In the genomic region with DNA sequence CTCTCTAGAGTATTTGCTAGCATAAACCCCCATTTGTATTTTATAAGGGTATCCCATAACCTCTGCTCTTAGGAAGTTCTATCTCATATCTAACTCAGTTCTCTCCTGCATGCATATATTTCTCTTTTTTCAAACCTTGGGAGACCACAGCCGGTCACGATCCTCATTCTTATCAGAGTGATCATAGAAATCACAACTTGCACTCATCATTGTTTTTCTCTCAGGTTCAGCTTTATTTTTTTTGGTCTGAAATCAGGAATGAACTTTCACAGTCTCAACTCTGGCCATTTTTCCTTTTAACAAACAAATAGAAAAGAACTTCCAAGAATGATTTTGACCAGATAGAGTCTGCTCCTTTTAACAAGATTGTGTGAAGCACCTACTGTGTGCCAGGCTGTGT, we compare ENCODE assay signal across 19 cellular contexts.
DNase-seq lines count a peak whose midpoint lies in the region; ATAC-seq and TF ChIP-seq lines count a peak whose summit lies in the region.
"Had no signal": no experiment of that assay in that cellular context is flagged by ENCODE, and none has a peak within 500 bp of the region (broad histone marks: within the 10 kb centered on the region; RNA-seq: fewer than 3 reads in every experiment).

No MANE protein-coding gene starts in this region.

- H3K27me3 ChIP-seq in right atrium auricular region (no peaks in the 10 kb centered on the region), vagina (no peaks in the 10 kb centered on the region), upper lobe of left lung (no peaks in the 10 kb centered on the region)
- H3K27me3 ChIP-seq: right lobe of liver had no signal

- intact Hi-C loops in left cardiac atrium (cut with DNase I) (loop anchor here (2.0 to 10.0 kb wide), 2 partner anchors 290 kb away; no protein-coding TSS in a partner anchor), vagina (cut with DNase I) (loop anchor here (10.0 kb wide), 1 partner anchor 80 kb away; no protein-coding TSS in a partner anchor)
- intact Hi-C loops in activated naive CD4-positive, alpha-beta T cell treated with anti-CD3 and anti-CD28 coated beads for 36 hours (cut with micrococcal nuclease): loop anchor here (10.0 kb wide), 1 partner anchor 370 kb away; no protein-coding TSS in a partner anchor

- H3K27me3 Mint-ChIP-seq in osteocyte (ENCODE audit: unreplicated experiment): no peaks in the 10 kb centered on the region
- peaks cover 3% of the 10 kb centered on the region for H3K27me3 Mint-ChIP-seq in activated naive CD4-positive, alpha-beta T cell treated with anti-CD3 and anti-CD28 coated beads for 36 hours (ENCODE audit: low read depth)

- H3K4me3 ChIP-seq in right atrium auricular region (no peak overlapping the region), choroid plexus epithelial cell (ENCODE audit: low read depth, low read length) (no peak overlapping the region), vagina (no peak overlapping the region), upper lobe of left lung (no peak overlapping the region)
- H3K4me3 ChIP-seq: GM12878, PC-9, right lobe of liver, SK-N-MC had no signal

- no peak for TF ChIP-seq CTCF in right atrium auricular region (IDR thresholded peaks at IDR 0.05)
- TF ChIP-seq CTCF in choroid plexus epithelial cell (conservative IDR thresholded peaks at IDR 0.05; ENCODE audit: low read depth, low read length): no peak
- no peak for TF ChIP-seq CTCF in osteocyte (IDR thresholded peaks at IDR 0.05)
- no peak for TF ChIP-seq CTCF in vagina (IDR thresholded peaks at IDR 0.05)
- TF ChIP-seq CTCF in upper lobe of left lung (IDR thresholded peaks at IDR 0.05): no peak

- no peak for DNase-seq in right atrium auricular region (ENCODE audit: low spot score)
- DNase-seq in left cardiac atrium: no peak
- DNase-seq in choroid plexus epithelial cell (ENCODE audit: low read depth): peak; percentile 55
- no peak for DNase-seq in osteocyte (ENCODE audit: extremely low spot score, unreplicated experiment)
- DNase-seq in vagina (ENCODE audit: extremely low spot score in 2 of 2): no peak
- DNase-seq in upper lobe of left lung: no peak
- DNase-seq in activated naive CD4-positive, alpha-beta T cell treated with anti-CD3 and anti-CD28 coated beads for 36 hours: no peak
- DNase-seq in stimulated activated CD4-positive, alpha-beta T cell treated with anti-CD3 and anti-CD28 coated beads, Interleukin-4, amount 100 ng/mL, for 1 hour: no peak
- DNase-seq: activated CD4-positive, CD25-positive, alpha-beta regulatory T cell; activated CD8-positive, alpha-beta T cell treated with anti-CD3 and anti-CD28 coated beads, Interleukin-2, amount 10 ng/mL, durations not matched to agents 7 days and 5 days; activated T-cell treated with anti-CD3 and anti-CD28 coated beads, Interleukin-2, amount 50 U/mL, for 4 hours; NCI-H146; PC-9; right lobe of liver; stimulated activated naive CD8-positive, alpha-beta T cell treated with anti-CD3 and anti-CD28 coated beads, Interleukin-15, Interleukin-2, amounts not matched to agents 100 U/mL and 50 U/mL, for 24 hours had no signal

- no peaks in the 10 kb centered on the region for H3K9me3 ChIP-seq in right atrium auricular region
- H3K9me3 ChIP-seq in vagina: no peaks in the 10 kb centered on the region
- no peaks in the 10 kb centered on the region for H3K9me3 ChIP-seq in upper lobe of left lung
- H3K9me3 ChIP-seq: right lobe of liver had no signal

- no peaks in the 10 kb centered on the region for H3K36me3 ChIP-seq in right atrium auricular region
- H3K36me3 ChIP-seq in vagina: no peaks in the 10 kb centered on the region
- no peaks in the 10 kb centered on the region for H3K36me3 ChIP-seq in upper lobe of left lung
- H3K36me3 ChIP-seq: right lobe of liver had no signal

- ATAC-seq in left cardiac atrium (no peak), upper lobe of left lung (ENCODE audit: low FRiP score in 2 of 2) (no peak)
- ATAC-seq: activated T-cell treated with anti-CD3 and anti-CD28 coated beads, Interleukin-2, amount 50 U/mL, for 4 hours had no signal

- H3K27ac Mint-ChIP-seq in osteocyte (ENCODE audit: unreplicated experiment): peak overlapping the region; percentile 63
- no peak overlapping the region for H3K27ac Mint-ChIP-seq in activated naive CD4-positive, alpha-beta T cell treated with anti-CD3 and anti-CD28 coated beads for 36 hours
- H3K27ac Mint-ChIP-seq: activated CD8-positive, alpha-beta T cell treated with anti-CD3 and anti-CD28 coated beads, Interleukin-2, amount 10 ng/mL, durations not matched to agents 7 days and 5 days; activated naive CD8-positive, alpha-beta T cell had no signal

- H3K4me1 ChIP-seq in right atrium auricular region (peaks cover 0 to 33% of the 10 kb centered on the region in 2 donors), vagina (peaks cover 20% of the 10 kb centered on the region), upper lobe of left lung (peaks cover 0 to 16% (median 9%) of the 10 kb centered on the region in 4 donors)

- H3K27ac ChIP-seq in right atrium auricular region (peak overlapping the region; percentile 48 to 62), vagina (peak overlapping the region; percentile 2), upper lobe of left lung (no peak overlapping the region)
- H3K27ac ChIP-seq: C4-2B, PC-9, right lobe of liver, SK-N-MC had no signal

- no peaks in the 10 kb centered on the region for H3K36me3 Mint-ChIP-seq in osteocyte (ENCODE audit: unreplicated experiment)
- no peaks in the 10 kb centered on the region for H3K36me3 Mint-ChIP-seq in activated naive CD4-positive, alpha-beta T cell treated with anti-CD3 and anti-CD28 coated beads for 36 hours (ENCODE audit: low read depth)
- H3K36me3 Mint-ChIP-seq: activated naive CD8-positive, alpha-beta T cell had no signal

- no peaks in the 10 kb centered on the region for H3K9me3 Mint-ChIP-seq in osteocyte (ENCODE audit: unreplicated experiment)
- no peaks in the 10 kb centered on the region for H3K9me3 Mint-ChIP-seq in activated naive CD4-positive, alpha-beta T cell treated with anti-CD3 and anti-CD28 coated beads for 36 hours
- H3K9me3 Mint-ChIP-seq: activated T-cell treated with anti-CD3 and anti-CD28 coated beads, Interleukin-2, amount 50 U/mL, for 4 hours had no signal

- CTCF ChIA-PET in activated naive CD4-positive, alpha-beta T cell treated with anti-CD3 and anti-CD28 coated beads for 36 hours (lab: Charles Lee): interaction anchor here (0.6 to 1.7 kb wide), 5 partner anchors 11 to 641 kb away, joined by 3 to 8 read pairs (median 4); no protein-coding TSS in a partner anchor

- no peak overlapping the region for H3K4me3 Mint-ChIP-seq in osteocyte (ENCODE audit: unreplicated experiment)
- no peak overlapping the region for H3K4me3 Mint-ChIP-seq in activated naive CD4-positive, alpha-beta T cell treated with anti-CD3 and anti-CD28 coated beads for 36 hours
- H3K4me3 Mint-ChIP-seq: activated CD8-positive, alpha-beta T cell treated with anti-CD3 and anti-CD28 coated beads, Interleukin-2, amount 10 ng/mL, durations not matched to agents 7 days and 5 days; activated naive CD8-positive, alpha-beta T cell; activated T-cell treated with anti-CD3 and anti-CD28 coated beads, Interleukin-2, amount 50 U/mL, for 4 hours had no signal

- WGBS in upper lobe of left lung, 2 donors: 67 to 78% methylated on average over 2 of the region's 2 CpGs

- H3K4me1 Mint-ChIP-seq in osteocyte (ENCODE audit: unreplicated experiment): peaks cover 29% of the 10 kb centered on the region
- H3K4me1 Mint-ChIP-seq in activated naive CD4-positive, alpha-beta T cell treated with anti-CD3 and anti-CD28 coated beads for 36 hours (ENCODE audit: low read depth): no peaks in the 10 kb centered on the region

- TF ChIP-seq POLR2A in vagina (IDR thresholded peaks at IDR 0.05) (no peak), upper lobe of left lung (IDR thresholded peaks at IDR 0.05) (no peak)

- TF ChIP-seq EP300 in upper lobe of left lung (IDR thresholded peaks at IDR 0.05): no peak

Comparison
In these comparisons a context has a peak if more than half of its experiments do, and no peak if none do; other contexts are left out.
1. H3K27ac ChIP-seq: peak in right atrium auricular region (2 of 2) and vagina (single experiment); none in upper lobe of left lung (0 of 4).